ENCODE assay signal across 22 cellular contexts in genomic region chr9:109997682-109998081, GRCh38.
DNase-seq lines count a peak whose midpoint lies in the region; ATAC-seq, FAIRE-seq and TF ChIP-seq lines count a peak whose summit lies in the region.
"Had no signal": no experiment of that assay in that cellular context is flagged by ENCODE, and none has a peak within 500 bp of the region (broad histone marks: within the 10 kb centered on the region; RNA-seq: fewer than 3 reads in every experiment).

No MANE protein-coding gene starts in this region.

- H2BK120ac ChIP-seq in neuronal stem cell (ENCODE audit: low read depth, low read length), result no peak overlapping the region

- no peak overlapping the region for H2AFZ ChIP-seq in HepG2 (ENCODE audit: low read length)
- no peak overlapping the region for H2AFZ ChIP-seq in neuronal stem cell (ENCODE audit: low read length)

- H2BK5ac ChIP-seq in neuronal stem cell (ENCODE audit: low read length), result no peak overlapping the region

- intact Hi-C loops in HepG2 (cut with micrococcal nuclease; ENCODE audit: unreplicated experiment) (no loop called here), right cardiac atrium (cut with DNase I) (no loop called here), upper lobe of right lung (cut with DNase I) (no loop called here), tibial artery (cut with DNase I; ENCODE audit: low total_unique reads) (no loop called here)

- H3K18ac ChIP-seq in neuronal stem cell (ENCODE audit: low read length), result peak overlapping the region; percentile 27

- H3K27me3 ChIP-seq in liver (ENCODE audit: control insufficient read depth in 4 of 4, insufficient read depth in 4 of 4, low read length in 3 of 4) (no peaks in the 10 kb centered on the region), HepG2 (ENCODE audit: control insufficient read depth in 1 of 2, insufficient read depth in 2 of 2, low read length in 2 of 2) (no peaks in the 10 kb centered on the region), right cardiac atrium (ENCODE audit: control insufficient read depth, insufficient read depth) (no peaks in the 10 kb centered on the region), neuronal stem cell (ENCODE audit: control insufficient read depth in 3 of 3, insufficient read depth in 3 of 3, low read depth in 1 of 3, low read length in 3 of 3) (no peaks in the 10 kb centered on the region), upper lobe of right lung (no peaks in the 10 kb centered on the region), tibial artery (no peaks in the 10 kb centered on the region), HAP-1 (ENCODE audit: low read depth) (no peaks in the 10 kb centered on the region)

- H4K8ac ChIP-seq in neuronal stem cell (ENCODE audit: low read depth, low read length), result no peak overlapping the region

- no peak overlapping the region for H2BK15ac ChIP-seq in neuronal stem cell (ENCODE audit: low read length)

- 84% methylated on average over 4 of the region's 4 CpGs for WGBS in liver
- 39% methylated on average over 4 of the region's 4 CpGs for WGBS in HepG2 (ENCODE audit: low lambda C conversion rate)
- 63% methylated on average over 4 of the region's 4 CpGs for WGBS in right cardiac atrium
- no CpG with 5 or more reads among the region's 4 CpGs for WGBS in neuronal stem cell (ENCODE audit: extremely low coverage in 2 of 2, insufficient read length in 2 of 2, insufficient replicate concordance in 1 of 2), 2 donors

- H3K79me2 ChIP-seq in HepG2 (ENCODE audit: insufficient read depth, low read length), result no peaks in the 10 kb centered on the region

- POLR2A ChIA-PET in HepG2 (lab: Yijun Ruan, JAX), result no interaction called here

- TF ChIP-seq CTCF in liver (IDR thresholded peaks at IDR 0.05; ENCODE audit: low read depth, low read length, missing input control), result no peak
- TF ChIP-seq CTCF in HepG2 (CRISPR knock-in tag; IDR thresholded peaks at IDR 0.05), result no peak
- TF ChIP-seq CTCF in upper lobe of right lung (IDR thresholded peaks at IDR 0.05), result no peak
- TF ChIP-seq CTCF in tibial artery (IDR thresholded peaks at IDR 0.05), result no peak

- H3K27ac ChIP-seq in liver (ENCODE audit: low read depth in 1 of 2, low read length in 2 of 2), result no peak overlapping the region
- no peak overlapping the region for H3K27ac ChIP-seq in HepG2 (ENCODE audit: extremely low read length, insufficient read depth, low read length)
- H3K27ac ChIP-seq in right cardiac atrium (ENCODE audit: low read length), result no peak overlapping the region
- H3K27ac ChIP-seq in neuronal stem cell (replicated peaks; ENCODE audit: low read length), result no peak overlapping the region
- no peak overlapping the region for H3K27ac ChIP-seq in upper lobe of right lung
- H3K27ac ChIP-seq in tibial artery, result no peak overlapping the region

- no peak overlapping the region for H2BK12ac ChIP-seq in neuronal stem cell (ENCODE audit: low read length)

- DNase-seq in HepG2 (ENCODE audit: low spot score) (no peak), right cardiac atrium (peak in 2 of 3 donors; percentile 35 to 53), neuronal stem cell (ENCODE audit: low spot score) (no peak), upper lobe of right lung (no peak), tibial artery (no peak), HAP-1 (ENCODE audit: low spot score in 2 of 2) (no peak)
- DNase-seq: 8988T; GOT3; NCI-H1694; NCI-H2081; NCI-H2171; NCI-H345; NCI-H524; NCI-H774; NK-92 treated with Interleukin-12 subunit alpha and Interleukin-12 subunit beta, amount 100 ng/mL, for 24 hours had no signal

- no peak overlapping the region for H3K4ac ChIP-seq in neuronal stem cell (ENCODE audit: low read length)

- CTCF ChIA-PET in HepG2 (lab: Yijun Ruan, JAX; ENCODE audit: low intra/inter-chr PET ratio, low total read pairs), result no interaction called here

- H3K14ac ChIP-seq in neuronal stem cell (ENCODE audit: low read length), result no peak overlapping the region

- no peaks in the 10 kb centered on the region for H3K79me1 ChIP-seq in neuronal stem cell (ENCODE audit: low read depth, low read length)

- TF ChIP-seq RAD21 in liver (IDR thresholded peaks at IDR 0.05) (peak in 1 of 2 donors; percentile 9), HepG2 (CRISPR knock-in tag; IDR thresholded peaks at IDR 0.05) (no peak)

- no TSS peak for BruUV-seq in HepG2 (replicated peaks; lab: Mats Ljungman, UMichigan)

- H3K4me2 ChIP-seq in HepG2 (ENCODE audit: low read depth, low read length) (no peak overlapping the region), neuronal stem cell (ENCODE audit: insufficient read depth, low read length, poor library complexity, severe bottlenecking) (no peak overlapping the region)

- no peak overlapping the region for H3K9ac ChIP-seq in liver (ENCODE audit: low read depth in 1 of 2, low read length in 2 of 2)
- H3K9ac ChIP-seq in HepG2 (ENCODE audit: insufficient read depth, low read depth, low read length), result no peak overlapping the region
- no peak overlapping the region for H3K9ac ChIP-seq in neuronal stem cell (ENCODE audit: low read depth, low read length, poor library complexity)

- no peaks in the 10 kb centered on the region for H4K20me1 ChIP-seq in HepG2 (ENCODE audit: insufficient read depth, low read length)

- H3K4me3 ChIP-seq in liver (ENCODE audit: low read depth in 1 of 3, low read length in 3 of 3), result no peak overlapping the region
- H3K4me3 ChIP-seq in HepG2 (replicated peaks in 1 of 3; ENCODE audit: insufficient read depth in 1 of 3, low read depth in 2 of 3, low read length in 3 of 3), result no peak overlapping the region
- H3K4me3 ChIP-seq in right cardiac atrium (ENCODE audit: low read length), result no peak overlapping the region
- H3K4me3 ChIP-seq in neuronal stem cell (ENCODE audit: low read length in 2 of 2), result no peak overlapping the region
- H3K4me3 ChIP-seq in upper lobe of right lung, result no peak overlapping the region
- H3K4me3 ChIP-seq in tibial artery, result no peak overlapping the region
- no peak overlapping the region for H3K4me3 ChIP-seq in HAP-1

- TF ChIP-seq EP300 in HepG2 (IDR thresholded peaks at IDR 0.05; ENCODE audit: low read depth in 2 of 2, low read length in 2 of 2) (no peak), HepG2 (CRISPR knock-in tag; IDR thresholded peaks at IDR 0.05; ENCODE audit: borderline replicate concordance) (no peak)

- in situ Hi-C loops in HepG2 (cut with HindIII; ENCODE audit: extremely low pct_ligation_motif_present, low pct_unique_long_range_greater_than_20kb) (no loop called here), HAP-1 (cut with MboI; ENCODE audit: low sequenced_read_pairs) (no loop called here)

- H4K91ac ChIP-seq in neuronal stem cell (ENCODE audit: low read depth, low read length, poor library complexity), result no peak overlapping the region

- FAIRE-seq in HepG2 (lab: Jason Lieb, UNC), result no peak
- FAIRE-seq: G401.6, GM12892, HTR-8/SVneo had no signal

- no peak overlapping the region for H3K23ac ChIP-seq in neuronal stem cell (ENCODE audit: low read depth, low read length, poor library complexity)

- H3K9me3 ChIP-seq in liver (ENCODE audit: control insufficient read depth in 4 of 4, low read length in 3 of 4) (no peaks in the 10 kb centered on the region), HepG2 (ENCODE audit: low read length) (no peaks in the 10 kb centered on the region), right cardiac atrium (ENCODE audit: control insufficient read depth, low read length) (no peaks in the 10 kb centered on the region), neuronal stem cell (replicated peaks in 1 of 2; ENCODE audit: control insufficient read depth in 2 of 2, insufficient read depth in 1 of 2, low read depth in 1 of 2, low read length in 2 of 2) (peaks cover 8 to 10% of the 10 kb centered on the region in 2 donors), upper lobe of right lung (no peaks in the 10 kb centered on the region), tibial artery (no peaks in the 10 kb centered on the region), HAP-1 (no peaks in the 10 kb centered on the region)

- no peak for TF ChIP-seq POLR2A in HepG2 (IDR thresholded peaks at IDR 0.05; ENCODE audit: insufficient read depth in 1 of 2, low read depth in 2 of 2, low read length in 2 of 2)

- no peak overlapping the region for H2AK5ac ChIP-seq in neuronal stem cell (ENCODE audit: low read depth, low read length)

- H3K4me1 ChIP-seq in liver (ENCODE audit: control insufficient read depth in 4 of 4, insufficient read depth in 4 of 4, low read length in 3 of 4) (no peaks in the 10 kb centered on the region), HepG2 (ENCODE audit: insufficient read depth, low read length) (no peaks in the 10 kb centered on the region), right cardiac atrium (ENCODE audit: control insufficient read depth, insufficient read depth, low read length) (peaks cover 12% of the 10 kb centered on the region), neuronal stem cell (ENCODE audit: control insufficient read depth in 2 of 2, insufficient read depth in 1 of 2, low read depth in 1 of 2, low read length in 2 of 2) (no peaks in the 10 kb centered on the region), upper lobe of right lung (no peaks in the 10 kb centered on the region), tibial artery (peaks cover 0 to 56% (median 39%) of the 10 kb centered on the region in 4 donors), HAP-1 (no peaks in the 10 kb centered on the region)

- H3K36me3 ChIP-seq in liver (ENCODE audit: control insufficient read depth in 4 of 4, insufficient read depth in 3 of 4, low read depth in 1 of 4, low read length in 3 of 4) (peaks cover 0 to 6% (median 0%) of the 10 kb centered on the region in 4 donors), HepG2 (replicated peaks in 1 of 2; ENCODE audit: control insufficient read depth in 1 of 2, insufficient read depth in 2 of 2, low read length in 2 of 2) (no peaks in the 10 kb centered on the region), neuronal stem cell (replicated peaks in 1 of 2; ENCODE audit: control insufficient read depth in 2 of 2, insufficient read depth in 2 of 2, low read length in 2 of 2) (peaks cover 0 to 3% of the 10 kb centered on the region in 2 donors), upper lobe of right lung (no peaks in the 10 kb centered on the region), tibial artery (no peaks in the 10 kb centered on the region), HAP-1 (replicated peaks) (no peaks in the 10 kb centered on the region)

- ATAC-seq in HepG2 (no peak), right cardiac atrium (peak; percentile 69 to 93), upper lobe of right lung (peak; percentile 59), GM19463 (IDR thresholded peaks at IDR 0.05; ENCODE audit: unreplicated experiment) (no peak)
- ATAC-seq: HCT116, Panc1 had no signal

TF ChIP-seq in liver, 16 proteins besides CTCF, POLR2A, EP300 and RAD21:
- TF ChIP-seq SP1 (IDR thresholded peaks at IDR 0.05) (no peak), NR2F2 (IDR thresholded peaks at IDR 0.05) (peak; percentile 32)
TF ChIP-seq in liver: peak in this region for 1.

TF ChIP-seq in HepG2, 621 proteins besides CTCF, POLR2A, EP300 and RAD21 (continues in another document):
- no peak for TF ChIP-seq TFDP1 (CRISPR knock-in tag; IDR thresholded peaks at IDR 0.05; ENCODE audit: borderline replicate concordance)

Comparison
In these comparisons a context has a peak if more than half of its experiments do, and no peak if none do; other contexts are left out.
1. ATAC-seq: peak in right cardiac atrium (2 of 2) and upper lobe of right lung (single experiment); none in HepG2 (single experiment) and GM19463 (single experiment).
2. DNase-seq: peak in right cardiac atrium (2 of 3); none in HepG2 (single experiment), neuronal stem cell (single experiment), upper lobe of right lung (single experiment), tibial artery (0 of 2) and HAP-1 (0 of 2).